10 cellular contexts compared by ENCODE assay signal in the genomic region with DNA sequence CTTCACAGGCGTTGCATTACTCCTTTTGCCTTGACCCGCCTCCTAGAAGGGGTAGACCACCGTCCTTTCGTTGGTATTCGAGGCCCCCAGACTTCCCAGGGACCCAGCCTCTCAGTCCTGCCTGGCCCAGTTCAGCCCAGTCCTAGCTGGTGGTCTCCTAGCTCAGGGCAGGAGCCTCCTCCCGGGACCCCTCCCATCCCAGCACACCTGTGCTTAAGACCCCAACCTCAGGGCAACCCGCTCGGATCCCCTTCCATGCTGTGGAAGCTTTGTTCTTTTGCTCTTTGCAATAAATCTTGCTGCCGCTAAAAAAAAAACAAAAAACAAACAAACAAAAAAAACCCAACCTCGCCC. TPM values are rescaled to one million over a fixed set of nuclear protein-coding genes. Genes with fewer than 3 reads are reported as not detected.
DNase-seq lines count a peak whose midpoint lies in the region; ATAC-seq and TF ChIP-seq lines count a peak whose summit lies in the region.
"Had no signal": no experiment of that assay in that cellular context is flagged by ENCODE, and none has a peak within 500 bp of the region (broad histone marks: within the 10 kb centered on the region; RNA-seq: fewer than 3 reads in every experiment).

No MANE protein-coding gene starts in this region.

- H3K9me3 Mint-ChIP-seq in Calu3 (ENCODE audit: low read depth, unreplicated experiment) = no peaks in the 10 kb centered on the region

- peaks cover 5% of the 10 kb centered on the region for H3K36me3 Mint-ChIP-seq in Calu3 (ENCODE audit: insufficient read depth, unreplicated experiment)

- peak overlapping the region; percentile 79; the same call in 1 of the 2 replicates for H3K4me3 ChIP-seq in SJCRH30
- peak overlapping the region; percentile 45 to 62 (median 50) for H3K4me3 ChIP-seq in esophagus muscularis mucosa
- H3K4me3 ChIP-seq in gastrocnemius medialis = peak overlapping the region; percentile 75 to 82 (median 78)

- intact Hi-C loops in Calu3 (cut with micrococcal nuclease; ENCODE audit: unreplicated experiment) = loop anchor here (5.0 kb wide), 1 partner anchor 51 kb away; no protein-coding TSS in a partner anchor
- intact Hi-C loops in esophagus muscularis mucosa (cut with DNase I) = no loop called here
- intact Hi-C loops in gastrocnemius medialis (cut with DNase I; ENCODE audit: low total_unique reads) = loop anchor here (5.0 kb wide), 1 partner anchor 226 kb away; a partner anchor contains a TSS

- BruUV-seq in Calu3 (replicated peaks; lab: Mats Ljungman, UMichigan) = no TSS peak

- no peak overlapping the region for H3K27ac Mint-ChIP-seq in Calu3 (ENCODE audit: unreplicated experiment)

- H3K27me3 ChIP-seq in SJCRH30 (no peaks in the 10 kb centered on the region), esophagus muscularis mucosa (peaks cover 0 to 88% (median 44%) of the 10 kb centered on the region in 4 donors), gastrocnemius medialis (no peaks in the 10 kb centered on the region)

- peaks cover 12% of the 10 kb centered on the region for H3K4me1 ChIP-seq in SJCRH30
- H3K4me1 ChIP-seq in esophagus muscularis mucosa = peaks cover 25 to 29% (median 28%) of the 10 kb centered on the region in 4 donors
- peaks cover 42 to 53% of the 10 kb centered on the region in 2 donors for H3K4me1 ChIP-seq in gastrocnemius medialis

- H3K4me3 Mint-ChIP-seq in Calu3 (ENCODE audit: low read depth, unreplicated experiment) = peak overlapping the region; percentile 68

- TF ChIP-seq CTCF in Calu3 (IDR thresholded peaks at IDR 0.05; ENCODE audit: unreplicated experiment) (no peak), esophagus muscularis mucosa (IDR thresholded peaks at IDR 0.05) (no peak), gastrocnemius medialis (IDR thresholded peaks at IDR 0.05 in 4 of 5, conservative IDR thresholded peaks at IDR 0.05 in 1 of 5) (no peak), omental fat pad (IDR thresholded peaks at IDR 0.05) (no peak)

- peaks cover 9% of the 10 kb centered on the region for H3K4me1 Mint-ChIP-seq in Calu3 (ENCODE audit: low read depth, unreplicated experiment)

- H3K27me3 Mint-ChIP-seq in Calu3 (ENCODE audit: unreplicated experiment) = peaks cover 95% of the 10 kb centered on the region

- ATAC-seq in gastrocnemius medialis = no peak
- ATAC-seq in omental fat pad (ENCODE audit: low FRiP score) = no peak
- ATAC-seq in GM19395 (IDR thresholded peaks at IDR 0.05; ENCODE audit: unreplicated experiment) = no peak

- 2% methylated on average over 10 of the region's 10 CpGs for whole genome bisulfite sequencing in esophagus muscularis mucosa

- DNase-seq in Calu3 (no peak), SJCRH30 (no peak), esophagus muscularis mucosa (ENCODE audit: extremely low spot score) (no peak), gastrocnemius medialis (no peak), kidney tubule cell (ENCODE audit: low spot score) (no peak), omental fat pad (ENCODE audit: low spot score) (no peak)
- DNase-seq: stimulated activated CD4-positive, alpha-beta T cell treated with anti-CD3 and anti-CD28 coated beads, Interleukin-4, amount 100 ng/mL, for 4 hours had no signal

- H3K27ac ChIP-seq in SJCRH30 (no peak overlapping the region; the same call in 1 of the 2 replicates), esophagus muscularis mucosa (replicated peaks in 1 of 4) (no peak overlapping the region), gastrocnemius medialis (peak overlapping the region; percentile 99 to 100 (median 100))
- H3K27ac ChIP-seq: epithelial cell of prostate had no signal

- H3K9me3 ChIP-seq in SJCRH30 (replicated peaks) = no peaks in the 10 kb centered on the region
- no peaks in the 10 kb centered on the region for H3K9me3 ChIP-seq in esophagus muscularis mucosa
- no peaks in the 10 kb centered on the region for H3K9me3 ChIP-seq in gastrocnemius medialis

- no peak for TF ChIP-seq POLR2A in esophagus muscularis mucosa (IDR thresholded peaks at IDR 0.05; ENCODE audit: low read depth)
- no peak for TF ChIP-seq POLR2A in gastrocnemius medialis (IDR thresholded peaks at IDR 0.05)

- in situ Hi-C loops in gastrocnemius medialis (cut with MboI; ENCODE audit: low sequenced_read_pairs in 4 of 4) = loop anchor here in 1 of 4 donors (25.0 kb wide), 1 partner anchor 196 kb away; no protein-coding TSS in a partner anchor

- CTCF ChIA-PET in Calu3 (lab: Charles Lee) = no interaction called here

- H3K36me3 ChIP-seq in SJCRH30 (peaks cover 28% of the 10 kb centered on the region), esophagus muscularis mucosa (no peaks in the 10 kb centered on the region), gastrocnemius medialis (peaks cover 0 to 13% of the 10 kb centered on the region in 2 donors)

- TF ChIP-seq EP300 in esophagus muscularis mucosa (IDR thresholded peaks at IDR 0.05) = no peak

RNA-seq across cellular contexts. Expression of a gene that starts 0.8 kb away (rescaled TPM):
- total RNA-seq in Calu3 (2022) = not detected in 2 replicates
- not detected in 2 replicates for total RNA-seq in SJCRH30 (2014; rRNA removed; shearing (Covaris generic))
- not detected for total RNA-seq in esophagus muscularis mucosa
- total RNA-seq in gastrocnemius medialis = not detected
- total RNA-seq in omental fat pad = not detected
- total RNA-seq: HT-29 had no signal

RNA-seq across cellular contexts. Expression of a gene that starts 2.2 kb away (rescaled TPM):
- not detected in 2 replicates for total RNA-seq in Calu3 (2022)
- 32.5 and 33.7 TPM in 2 replicates for total RNA-seq in SJCRH30 (2014; rRNA removed; shearing (Covaris generic))
- under 1 TPM in 2 of 4 donors, not detected in 2; under 0.01 to 0.84 TPM for total RNA-seq in esophagus muscularis mucosa
- total RNA-seq in gastrocnemius medialis = 100 to 1,000 TPM in 2 of 4 donors, 10 to 100 TPM in 2; 76.7 to 101 (median 97.4) TPM
- under 1 TPM in 1 of 4 donors, not detected in 3; 0.28 TPM for total RNA-seq in omental fat pad

RNA-seq across cellular contexts. Expression of a gene that starts 13.5 kb away (rescaled TPM):
- total RNA-seq in Calu3 (2022) (24.3 and 30.9 TPM in 2 replicates), esophagus muscularis mucosa (10 to 100 TPM; 14.5 to 28.9 (median 22.9) TPM), gastrocnemius medialis (10 to 100 TPM in 1 of 4 donors, 1 to 10 TPM in 3; 1.3 to 16.4 (median 3.7) TPM), omental fat pad (10 to 100 TPM; 25.4 to 50.2 (median 37.8) TPM)
- not detected in 2 replicates for total RNA-seq in SJCRH30 (2014; rRNA removed; shearing (Covaris generic))

RNA-seq across cellular contexts. Expression of a gene that starts 36.2 kb away (rescaled TPM):
- total RNA-seq in Calu3 (2022) = 550 and 629 TPM in 2 replicates
- 92.1 and 111 TPM in 2 replicates for total RNA-seq in SJCRH30 (2014; rRNA removed; shearing (Covaris generic))
- 10 to 100 TPM; 24.0 to 45.1 (median 34.2) TPM for total RNA-seq in esophagus muscularis mucosa
- 10 to 100 TPM; 20.6 to 45.9 (median 35.1) TPM for total RNA-seq in gastrocnemius medialis
- total RNA-seq in omental fat pad = 100 to 1,000 TPM in 2 of 4 donors, 10 to 100 TPM in 2; 65.0 to 162 (median 116) TPM

RNA-seq across cellular contexts. Expression of a gene that starts 43.7 kb away (rescaled TPM):
- 2.1 and 3.1 TPM in 2 replicates for total RNA-seq in Calu3 (2022)
- not detected in 2 replicates for total RNA-seq in SJCRH30 (2014; rRNA removed; shearing (Covaris generic))
- 10 to 100 TPM; 12.2 to 25.2 (median 14.9) TPM for total RNA-seq in esophagus muscularis mucosa
- 1 to 10 TPM in 3 of 4 donors, under 1 TPM in 1; 0.68 to 3.9 (median 3.0) TPM for total RNA-seq in gastrocnemius medialis
- 10 to 100 TPM; 23.9 to 58.4 (median 38.8) TPM for total RNA-seq in omental fat pad

Comparison
In these comparisons a context has a peak if more than half of its experiments do, and no peak if none do; other contexts are left out.
1. H3K27ac ChIP-seq: peak in gastrocnemius medialis (4 of 4); none in SJCRH30 (single experiment) and esophagus muscularis mucosa (0 of 4).
2. RNA of a gene that starts 2.2 kb away (total RNA-seq): 76.7 to 101 TPM in gastrocnemius medialis and 32.5 to 33.7 TPM in SJCRH30; 0.28 TPM in omental fat pad, not detected in Calu3 and under 0.01 to 0.84 TPM in esophagus muscularis mucosa; every median in the first group is over 10 times any median in the second.
3. Peak in every context shown above with its lines, with median percentiles within 50 percentile points of each other: H3K4me3 ChIP-seq.